In genomic region chr1:43525995-43526394, GRCh38 we compare ENCODE assay signal across 17 cellular contexts. TPM values are rescaled to one million over a fixed set of nuclear protein-coding genes. Genes with fewer than 3 reads are reported as not detected.
DNase-seq lines count a peak whose midpoint lies in the region; ATAC-seq and TF ChIP-seq lines count a peak whose summit lies in the region.
"Had no signal": no experiment of that assay in that cellular context is flagged by ENCODE, and none has a peak within 500 bp of the region (broad histone marks: within the 10 kb centered on the region; RNA-seq: fewer than 3 reads in every experiment).

No MANE protein-coding gene starts in this region.

- H2AFZ ChIP-seq in GM23248, result peak overlapping the region; percentile 54

- POLR2A ChIA-PET in Panc1 (lab: Charles Lee), result no interaction called here

- CTCF ChIA-PET in Panc1 (lab: Charles Lee), result no interaction called here

- H4K20me1 ChIP-seq in GM23248 (ENCODE audit: insufficient read depth), result no peaks in the 10 kb centered on the region

- H3K4me3 ChIP-seq in GM23248 (no peak overlapping the region), Panc1 (ENCODE audit: low read depth in 2 of 2, low read length in 2 of 2) (no peak overlapping the region), epithelial cell of esophagus (ENCODE audit: low read length) (no peak overlapping the region)
- H3K4me3 ChIP-seq: heart right ventricle, SJCRH30, suprapubic skin had no signal

- peaks cover 8% of the 10 kb centered on the region for H3F3A ChIP-seq in GM23248 (ENCODE audit: insufficient read depth)

- DNase-seq in GM23248 (peak; percentile 80), Panc1 (ENCODE audit: low read depth, low spot score) (peak; percentile 62), epithelial cell of esophagus (ENCODE audit: low read depth) (peak; percentile 85), posterior vena cava (ENCODE audit: low spot score) (peak; percentile 24), NCI-H82 treated with DMSO at 0.1 percent for 48 hours (lab: John Stamatoyannopoulos, UW; ENCODE audit: unreplicated experiment) (no peak)
- DNase-seq in stimulated activated naive CD8-positive, alpha-beta T cell treated with anti-CD3 and anti-CD28 coated beads, Interleukin-15, Interleukin-2, amounts not matched to agents 100 U/mL and 50 U/mL, for 24 hours, result no peak
- DNase-seq: activated CD4-positive, CD25-positive, alpha-beta regulatory T cell; activated naive CD8-positive, alpha-beta T cell treated with anti-CD3 and anti-CD28 coated beads, Interleukin-2, amount 50 U/mL, for 24 hours; heart right ventricle; left ventricle myocardium superior; NCI-H1417 treated with DMSO at 0.1 percent for 48 hours; NCI-H526; nephron progenitor cell had no signal

- 39 to 44% methylated on average over 10 of the region's 10 CpGs for WGBS in GM23248 (ENCODE audit: low coverage in 1 of 2, low lambda C conversion rate in 2 of 2, missing lambda C conversion rate in 2 of 2), 2 experiments

- H3K36me3 ChIP-seq in GM23248 (ENCODE audit: low read depth) (no peaks in the 10 kb centered on the region), Panc1 (ENCODE audit: control insufficient read depth, insufficient read depth, low read length) (no peaks in the 10 kb centered on the region)
- H3K36me3 ChIP-seq: heart right ventricle, SJCRH30, suprapubic skin had no signal

- no peaks in the 10 kb centered on the region for H3K9me2 ChIP-seq in GM23248 (ENCODE audit: insufficient read depth)

- H3K79me2 ChIP-seq in GM23248 (ENCODE audit: insufficient read depth), result no peaks in the 10 kb centered on the region

- peak overlapping the region; percentile 16 for H3K4me2 ChIP-seq in GM23248 (ENCODE audit: unreplicated experiment)

- intact Hi-C loops in Panc1 (cut with micrococcal nuclease; ENCODE audit: unreplicated experiment), result loop anchor here (5.0 to 10.0 kb wide), 2 partner anchors 126 to 409 kb away; partner anchors contain the start of genes ARTN and KDM4A
- intact Hi-C loops in posterior vena cava (cut with DNase I), result loop anchor here in 1 of 2 donors (10.0 kb wide), 1 partner anchor 301 kb away; no protein-coding TSS in a partner anchor

- in situ Hi-C loops in GM23248 (cut with MboI), result loop anchor here (25.0 kb wide), 1 partner anchor 411 kb away; the partner anchor contains the start of genes ARTN and IPO13
- in situ Hi-C loops in Panc1 (cut with HindIII; ENCODE audit: low pct_unique_long_range_greater_than_20kb, low sequenced_read_pairs), result no loop called here

- H3K9me3 ChIP-seq in GM23248 (ENCODE audit: low read depth) (no peaks in the 10 kb centered on the region), Panc1 (ENCODE audit: control insufficient read depth, insufficient read depth, low read depth, low read length) (no peaks in the 10 kb centered on the region)
- H3K9me3 ChIP-seq: heart right ventricle, SJCRH30, suprapubic skin had no signal

- H3K27me3 ChIP-seq in GM23248 (replicated peaks; ENCODE audit: insufficient read depth), result no peaks in the 10 kb centered on the region
- H3K27me3 ChIP-seq in Panc1 (ENCODE audit: control insufficient read depth, insufficient read depth, low read length), result no peaks in the 10 kb centered on the region
- H3K27me3 ChIP-seq: SJCRH30 had no signal

- H3K27ac ChIP-seq in GM23248, result no peak overlapping the region
- H3K27ac ChIP-seq in Panc1 (ENCODE audit: low read length), result no peak overlapping the region
- H3K27ac ChIP-seq: heart right ventricle, SJCRH30, suprapubic skin had no signal

- H3K4me1 ChIP-seq in GM23248 (ENCODE audit: insufficient read depth) (0 out of 2 replicates have a peak, but pooled peaks cover 8% of the 10 kb centered on the region), Panc1 (ENCODE audit: control insufficient read depth, insufficient read depth, low read length) (peaks cover 13% of the 10 kb centered on the region)

- TF ChIP-seq CTCF in Panc1 (IDR thresholded peaks at IDR 0.05) (no peak), epithelial cell of esophagus (IDR thresholded peaks at IDR 0.05; ENCODE audit: insufficient read depth, low read depth, low read length, missing control alignments) (no peak)

- H3K9ac ChIP-seq in GM23248, result no peak overlapping the region

- BruUV-seq in Panc1 (replicated peaks; lab: Mats Ljungman, UMichigan), result no TSS peak

- ATAC-seq in Panc1 (peak; percentile 73), GM18858 (IDR thresholded peaks at IDR 0.05; ENCODE audit: unreplicated experiment) (no peak), HG03045 (IDR thresholded peaks at IDR 0.05; ENCODE audit: unreplicated experiment) (no peak)
- ATAC-seq in stimulated activated naive CD8-positive, alpha-beta T cell treated with anti-CD3 and anti-CD28 coated beads, Interleukin-15, Interleukin-2, amounts not matched to agents 100 U/mL and 50 U/mL, for 24 hours, result no peak
- ATAC-seq: activated naive CD8-positive, alpha-beta T cell treated with anti-CD3 and anti-CD28 coated beads, Interleukin-2, amount 50 U/mL, for 24 hours; heart right ventricle; left ventricle myocardium superior had no signal

RNA-seq across cellular contexts. Expression of gene PTPRF, which starts 4.7 kb away (rescaled TPM):
- total RNA-seq in GM23248 (2014; rRNA removed; shearing (Covaris generic)), result 15.0 and 16.3 TPM in 2 replicates
- 14.0 and 14.7 TPM in 2 replicates for polyA plus RNA-seq in GM23248 (2016; fragmentation: Nextera tagmentation; extraction: Ambion mirVana)
- total RNA-seq in Panc1 (2021; ENCODE audit: unreplicated experiment) (77.5 TPM), posterior vena cava (10 to 100 TPM; 59.0 to 68.3 TPM)
- 85.9 TPM for polyA plus RNA-seq in Panc1 (2012; ENCODE audit: insufficient read length)

Comparison
In these comparisons a context has a peak if more than half of its experiments do, and no peak if none do; other contexts are left out.
1. DNase-seq: peak in GM23248 (single experiment), Panc1 (single experiment), epithelial cell of esophagus (single experiment) and posterior vena cava (single experiment); none in stimulated activated naive CD8-positive, alpha-beta T cell treated with anti-CD3 and anti-CD28 coated beads, Interleukin-15, Interleukin-2, amounts not matched to agents 100 U/mL and 50 U/mL, for 24 hours (single experiment) and NCI-H82 treated with DMSO at 0.1 percent for 48 hours (single experiment).